Comparison of ENCODE assay signal across 29 cellular contexts in the genomic region with DNA sequence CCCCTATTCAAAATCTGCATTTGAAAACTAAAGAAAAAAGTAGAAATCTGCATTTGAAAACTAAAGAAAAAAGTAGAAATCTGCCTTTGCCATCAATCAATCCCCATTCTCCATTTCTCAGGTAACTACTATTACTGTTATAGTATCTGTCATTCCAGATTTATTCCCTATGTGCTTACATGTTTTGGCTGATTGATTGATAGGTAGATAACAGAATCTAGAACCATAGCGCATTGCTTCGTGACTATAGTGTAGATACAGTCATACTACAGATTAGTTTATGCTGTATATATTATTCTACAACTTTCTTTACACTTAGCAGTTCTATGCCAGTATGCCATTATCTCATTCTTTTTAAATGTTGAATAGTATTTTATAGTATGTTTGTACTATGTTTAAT.
"Had no signal": no experiment of that assay in that cellular context is flagged by ENCODE, and none has a peak within 500 bp of the region (broad histone marks: within the 10 kb centered on the region; RNA-seq: fewer than 3 reads in every experiment).

No MANE protein-coding gene starts in this region.

- H3K9me3 Mint-ChIP-seq: activated CD4-positive, alpha-beta memory T cell treated with anti-CD3 and anti-CD28 coated beads for 36 hours; activated CD4-positive, alpha-beta T cell treated with anti-CD3 and anti-CD28 coated beads, Interleukin-2, amount 10 ng/mL, durations not matched to agents 24 days and 14 days; activated naive CD4-positive, alpha-beta T cell treated with anti-CD3 and anti-CD28 coated beads, Interleukin-2, amount 10 ng/mL, durations not matched to agents 7 days and 5 days; activated T-cell treated with anti-CD3 and anti-CD28 coated beads, Interleukin-2, amount 50 U/mL, for 24 hours; activated T-cell treated with anti-CD3 and anti-CD28 coated beads, Interleukin-2, amount 50 U/mL, for 72 hours; T-helper 2 cell treated with Interferon-gamma antibody and Interleukin-4, amounts not matched to agents 5 μg/mL and 100 μg/mL, for 36 hours had no signal

- H3K27me3 Mint-ChIP-seq: activated naive CD4-positive, alpha-beta T cell treated with anti-CD3 and anti-CD28 coated beads, Interleukin-2, amount 10 ng/mL, durations not matched to agents 7 days and 5 days; activated T-cell treated with anti-CD3 and anti-CD28 coated beads, Interleukin-2, amount 50 U/mL, for 24 hours; T-helper 17 cell had no signal

- ATAC-seq: activated CD4-positive, alpha-beta T cell treated with anti-CD3 and anti-CD28 coated beads for 36 hours; activated T-cell treated with anti-CD3 and anti-CD28 coated beads, Interleukin-2, amount 50 U/mL, for 72 hours; body of pancreas; esophagus mucosa; T-helper 17 cell had no signal

- H3K4me3 Mint-ChIP-seq: activated CD4-positive, alpha-beta memory T cell treated with anti-CD3 and anti-CD28 coated beads for 36 hours; activated CD4-positive, alpha-beta T cell treated with anti-CD3 and anti-CD28 coated beads for 36 hours; activated CD4-positive, alpha-beta T cell treated with anti-CD3 and anti-CD28 coated beads, Interleukin-2, amount 10 ng/mL, durations not matched to agents 24 days and 14 days; activated naive CD4-positive, alpha-beta T cell treated with anti-CD3 and anti-CD28 coated beads, Interleukin-2, amount 10 ng/mL, durations not matched to agents 7 days and 5 days; activated naive CD8-positive, alpha-beta T cell; activated T-cell treated with anti-CD3 and anti-CD28 coated beads, Interleukin-2, amount 50 U/mL, for 24 hours; activated T-cell treated with anti-CD3 and anti-CD28 coated beads, Interleukin-2, amount 50 U/mL, for 72 hours; T-helper 17 cell; T-helper 2 cell treated with Interferon-gamma antibody and Interleukin-4, amounts not matched to agents 5 μg/mL and 100 μg/mL, for 36 hours had no signal

- H3K27me3 ChIP-seq: body of pancreas had no signal

- H3K27ac Mint-ChIP-seq: activated CD4-positive, alpha-beta memory T cell treated with anti-CD3 and anti-CD28 coated beads for 36 hours; activated CD4-positive, alpha-beta T cell treated with anti-CD3 and anti-CD28 coated beads for 36 hours; activated CD4-positive, alpha-beta T cell treated with anti-CD3 and anti-CD28 coated beads, Interleukin-2, amount 10 ng/mL, durations not matched to agents 24 days and 14 days; activated naive CD4-positive, alpha-beta T cell treated with anti-CD3 and anti-CD28 coated beads, Interleukin-2, amount 10 ng/mL, durations not matched to agents 7 days and 5 days; activated naive CD8-positive, alpha-beta T cell; activated T-cell treated with anti-CD3 and anti-CD28 coated beads, Interleukin-2, amount 50 U/mL, for 24 hours; activated T-cell treated with anti-CD3 and anti-CD28 coated beads, Interleukin-2, amount 50 U/mL, for 72 hours; T-helper 17 cell; T-helper 2 cell treated with Interferon-gamma antibody and Interleukin-4, amounts not matched to agents 5 μg/mL and 100 μg/mL, for 36 hours had no signal

- H3K9me3 ChIP-seq: body of pancreas had no signal

- H3K4me1 Mint-ChIP-seq: activated CD4-positive, alpha-beta T cell treated with anti-CD3 and anti-CD28 coated beads for 36 hours; activated naive CD4-positive, alpha-beta T cell treated with anti-CD3 and anti-CD28 coated beads, Interleukin-2, amount 10 ng/mL, durations not matched to agents 7 days and 5 days; T-helper 17 cell had no signal

- H3K4me1 ChIP-seq: body of pancreas had no signal

- DNase-seq: activated CD4-positive, alpha-beta memory T cell treated with anti-CD3 and anti-CD28 coated beads for 36 hours; activated CD4-positive, alpha-beta T cell treated with anti-CD3 and anti-CD28 coated beads for 36 hours; activated CD4-positive, alpha-beta T cell treated with anti-CD3 and anti-CD28 coated beads, Interleukin-2, amount 10 ng/mL, durations not matched to agents 24 days and 14 days; activated CD4-positive, CD25-positive, alpha-beta regulatory T cell; activated CD4-positive, CD25-positive, alpha-beta regulatory T cell treated with anti-CD3 and anti-CD28 coated beads, Interleukin-2, amount 50 U/mL, for 72 hours; activated CD8-positive, alpha-beta memory T cell treated with anti-CD3 and anti-CD28 coated beads, Interleukin-2, amount 50 U/mL, for 48 hours; activated gamma-delta T cell; activated naive CD4-positive, alpha-beta T cell; activated naive CD4-positive, alpha-beta T cell treated with anti-CD3 and anti-CD28 coated beads, Interleukin-2, amount 10 ng/mL, durations not matched to agents 7 days and 5 days; activated T-cell treated with anti-CD3 and anti-CD28 coated beads for 4 hours; activated T-cell treated with anti-CD3 and anti-CD28 coated beads, Interleukin-2, amount 50 U/mL, for 24 hours; activated T-cell treated with anti-CD3 and anti-CD28 coated beads, Interleukin-2, amount 50 U/mL, for 72 hours; amniotic stem cell; anterior cingulate cortex; body of pancreas; caudate nucleus; cortex of kidney; effector CD8-positive, alpha-beta T cell; foreskin fibroblast; head of caudate nucleus; hippocampal formation; T-helper 17 cell; T1000 had no signal

- H3K27ac ChIP-seq: body of pancreas had no signal

- H3K4me3 ChIP-seq: body of pancreas had no signal

- FAIRE-seq: colon, endometrium, frontal cortex had no signal

- H3K36me3 Mint-ChIP-seq: activated CD4-positive, alpha-beta memory T cell treated with anti-CD3 and anti-CD28 coated beads for 36 hours; activated naive CD4-positive, alpha-beta T cell treated with anti-CD3 and anti-CD28 coated beads, Interleukin-2, amount 10 ng/mL, durations not matched to agents 7 days and 5 days; activated naive CD8-positive, alpha-beta T cell had no signal
